In the genomic region with DNA sequence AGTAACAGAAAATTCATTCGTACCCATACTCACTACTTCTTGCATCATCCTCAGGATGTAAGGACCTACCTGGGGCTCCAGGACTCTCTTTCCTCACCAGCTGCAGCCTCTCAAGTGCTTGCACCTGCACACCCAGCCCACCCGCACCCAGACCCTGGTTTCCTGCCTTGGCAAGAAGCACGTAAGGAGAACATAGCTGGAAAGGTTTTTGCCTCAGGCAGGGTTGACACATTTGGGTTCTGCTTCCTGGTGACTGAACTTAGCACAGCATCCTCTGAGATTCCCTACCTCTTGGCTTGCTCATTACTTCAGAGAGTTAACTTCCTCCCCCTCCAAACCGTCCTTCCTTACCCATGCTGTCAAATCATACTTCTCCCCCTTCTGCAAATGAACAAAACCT, we compare ENCODE assay signal across 18 cellular contexts.
DNase-seq lines count a peak whose midpoint lies in the region; ATAC-seq and TF ChIP-seq lines count a peak whose summit lies in the region.
"Had no signal": no experiment of that assay in that cellular context is flagged by ENCODE, and none has a peak within 500 bp of the region (broad histone marks: within the 10 kb centered on the region; RNA-seq: fewer than 3 reads in every experiment).

No MANE protein-coding gene starts in this region.

- ATAC-seq in activated CD8-positive, alpha-beta T cell treated with anti-CD3 and anti-CD28 coated beads for 36 hours = peak; percentile 15
- ATAC-seq in activated CD8-positive, alpha-beta T cell treated with anti-CD3 and anti-CD28 coated beads, Interleukin-2, amount 10 ng/mL, durations not matched to agents 7 days and 5 days = no peak
- ATAC-seq in DND-41 (ENCODE audit: insufficient read depth, low read depth) (peak; percentile 65), PC-3 (no peak), HG03378 (IDR thresholded peaks at IDR 0.05; ENCODE audit: unreplicated experiment) (no peak), GM21619 (IDR thresholded peaks at IDR 0.05; ENCODE audit: unreplicated experiment) (no peak)

- H3K9ac ChIP-seq in DND-41 (ENCODE audit: low read depth, low read length) (no peak overlapping the region), PC-3 (ENCODE audit: low read length) (no peak overlapping the region)

- H4K20me1 ChIP-seq in DND-41 (ENCODE audit: insufficient read depth, low read length) = no peaks in the 10 kb centered on the region
- H4K20me1 ChIP-seq in PC-3 (ENCODE audit: low read length) = no peaks in the 10 kb centered on the region

- DNase-seq in activated CD8-positive, alpha-beta T cell treated with anti-CD3 and anti-CD28 coated beads for 36 hours = no peak
- no peak for DNase-seq in activated CD8-positive, alpha-beta T cell treated with anti-CD3 and anti-CD28 coated beads, Interleukin-2, amount 10 ng/mL, durations not matched to agents 7 days and 5 days
- DNase-seq in DND-41 = peak; percentile 64
- peak; percentile 32 for DNase-seq in PC-3
- DNase-seq in epithelial cell of prostate (ENCODE audit: low read depth, low spot score) = no peak
- DNase-seq in GDM1 (lab: John Stamatoyannopoulos, UW) = no peak
- DNase-seq: Caco-2, GF-D8, KG1, MG63, NCI-H1092 treated with DMSO at 0.1 percent for 48 hours, NCI-H1694 treated with DMSO at 0.1 percent for 48 hours, NCI-H2171 treated with DMSO at 0.1 percent for 48 hours, Peyer's patch, SHP77 treated with DMSO at 0.1 percent for 48 hours had no signal

- no peak overlapping the region for H3K4me2 ChIP-seq in DND-41 (ENCODE audit: insufficient read depth, low read length)
- H3K4me2 ChIP-seq in PC-3 (ENCODE audit: low read length) = no peak overlapping the region

- H3K27ac ChIP-seq in DND-41 (ENCODE audit: low read length) = peak overlapping the region; percentile 28
- H3K27ac ChIP-seq in PC-3 (ENCODE audit: low read length) = no peak overlapping the region
- peak overlapping the region; percentile 83 for H3K27ac ChIP-seq in epithelial cell of prostate
- H3K27ac ChIP-seq: Peyer's patch had no signal

- BruUV-seq in PC-3 (replicated peaks; lab: Mats Ljungman, UMichigan) = no TSS peak

- H3K79me2 ChIP-seq in DND-41 (ENCODE audit: insufficient read depth, low read length) (no peaks in the 10 kb centered on the region), PC-3 (ENCODE audit: low read length) (no peaks in the 10 kb centered on the region)

- no peaks in the 10 kb centered on the region for H3F3A ChIP-seq in PC-3 (ENCODE audit: low read length, unreplicated experiment)

- H3K4me3 ChIP-seq in DND-41 (ENCODE audit: low read depth in 1 of 2, low read length in 2 of 2) (no peak overlapping the region), PC-3 (ENCODE audit: low read length) (no peak overlapping the region)
- H3K4me3 ChIP-seq: MG63, Peyer's patch had no signal

- no peak overlapping the region for H3K4me3 Mint-ChIP-seq in activated CD8-positive, alpha-beta T cell treated with anti-CD3 and anti-CD28 coated beads for 36 hours
- no peak overlapping the region for H3K4me3 Mint-ChIP-seq in activated CD8-positive, alpha-beta T cell treated with anti-CD3 and anti-CD28 coated beads, Interleukin-2, amount 10 ng/mL, durations not matched to agents 7 days and 5 days
- H3K4me3 Mint-ChIP-seq: CD14-positive monocyte had no signal

- H3K27me3 Mint-ChIP-seq in activated CD8-positive, alpha-beta T cell treated with anti-CD3 and anti-CD28 coated beads for 36 hours = no peaks in the 10 kb centered on the region
- no peaks in the 10 kb centered on the region for H3K27me3 Mint-ChIP-seq in activated CD8-positive, alpha-beta T cell treated with anti-CD3 and anti-CD28 coated beads, Interleukin-2, amount 10 ng/mL, durations not matched to agents 7 days and 5 days (ENCODE audit: low read depth)

- CTCF ChIA-PET in activated CD8-positive, alpha-beta T cell treated with anti-CD3 and anti-CD28 coated beads for 36 hours (lab: Charles Lee) = no interaction called here
- CTCF ChIA-PET in activated CD8-positive, alpha-beta T cell treated with anti-CD3 and anti-CD28 coated beads, Interleukin-2, amount 10 ng/mL, durations not matched to agents 7 days and 5 days (lab: Charles Lee) = no interaction called here
- CTCF ChIA-PET in PC-3 (lab: Charles Lee) = interaction anchor here (0.5 to 0.6 kb wide), 2 partner anchors 275 to 1675 kb away, joined by 5 to 7 read pairs; no protein-coding TSS in a partner anchor

- H3K36me3 ChIP-seq in DND-41 (ENCODE audit: insufficient read depth, low read length) (no peaks in the 10 kb centered on the region), PC-3 (ENCODE audit: low read depth, low read length) (no peaks in the 10 kb centered on the region)
- H3K36me3 ChIP-seq: MG63, Peyer's patch had no signal

- POLR2A ChIA-PET in activated CD8-positive, alpha-beta T cell treated with anti-CD3 and anti-CD28 coated beads for 36 hours (lab: Charles Lee) = interaction anchor here (1.1 to 1.2 kb wide), 2 partner anchors 9 to 62 kb away, joined by 3 to 4 read pairs; no protein-coding TSS in a partner anchor
- POLR2A ChIA-PET in activated CD8-positive, alpha-beta T cell treated with anti-CD3 and anti-CD28 coated beads, Interleukin-2, amount 10 ng/mL, durations not matched to agents 7 days and 5 days (lab: Charles Lee) = no interaction called here
- POLR2A ChIA-PET in PC-3 (lab: Charles Lee; ENCODE audit: unreplicated experiment) = no interaction called here

- H3K9me3 ChIP-seq in DND-41 (ENCODE audit: insufficient read depth, low read length, severe bottlenecking) (no peaks in the 10 kb centered on the region), PC-3 (ENCODE audit: low read length) (no peaks in the 10 kb centered on the region)
- H3K9me3 ChIP-seq: Caco-2, MG63, Peyer's patch had no signal

- peak overlapping the region; percentile 70 for H3K27ac Mint-ChIP-seq in activated CD8-positive, alpha-beta T cell treated with anti-CD3 and anti-CD28 coated beads for 36 hours
- H3K27ac Mint-ChIP-seq in activated CD8-positive, alpha-beta T cell treated with anti-CD3 and anti-CD28 coated beads, Interleukin-2, amount 10 ng/mL, durations not matched to agents 7 days and 5 days = no peak overlapping the region

- intact Hi-C loops in activated CD8-positive, alpha-beta T cell treated with anti-CD3 and anti-CD28 coated beads for 36 hours (cut with micrococcal nuclease) = no loop called here
- intact Hi-C loops in PC-3 (cut with micrococcal nuclease) = no loop called here

- no peaks in the 10 kb centered on the region for H3K36me3 Mint-ChIP-seq in activated CD8-positive, alpha-beta T cell treated with anti-CD3 and anti-CD28 coated beads for 36 hours (ENCODE audit: low read depth)
- H3K36me3 Mint-ChIP-seq in activated CD8-positive, alpha-beta T cell treated with anti-CD3 and anti-CD28 coated beads, Interleukin-2, amount 10 ng/mL, durations not matched to agents 7 days and 5 days (ENCODE audit: low read depth) = peaks cover 2% of the 10 kb centered on the region
- H3K36me3 Mint-ChIP-seq: CD14-positive monocyte had no signal

- H3K9me2 ChIP-seq in PC-3 (replicated peaks; ENCODE audit: low read length) = no peaks in the 10 kb centered on the region

- H3K4me1 Mint-ChIP-seq in activated CD8-positive, alpha-beta T cell treated with anti-CD3 and anti-CD28 coated beads for 36 hours (ENCODE audit: low read depth) = peaks cover 16% of the 10 kb centered on the region
- H3K4me1 Mint-ChIP-seq in activated CD8-positive, alpha-beta T cell treated with anti-CD3 and anti-CD28 coated beads, Interleukin-2, amount 10 ng/mL, durations not matched to agents 7 days and 5 days (ENCODE audit: low read depth) = peaks cover 4% of the 10 kb centered on the region

- H3K4me1 ChIP-seq in DND-41 (ENCODE audit: insufficient read depth, low read length) (peaks cover 29% of the 10 kb centered on the region), PC-3 (ENCODE audit: insufficient read depth, low read length) (peaks cover 21% of the 10 kb centered on the region; the same call in 1 of the 2 replicates)
- H3K4me1 ChIP-seq: Caco-2, Peyer's patch had no signal

- TF ChIP-seq CTCF in activated CD8-positive, alpha-beta T cell treated with anti-CD3 and anti-CD28 coated beads for 36 hours (IDR thresholded peaks at IDR 0.05) = no peak
- TF ChIP-seq CTCF in DND-41 (IDR thresholded peaks at IDR 0.05; ENCODE audit: borderline replicate concordance, extremely low read depth, low read length, poor library complexity, severe bottlenecking) (no peak), PC-3 (conservative IDR thresholded peaks at IDR 0.05; ENCODE audit: low read depth, low read length) (no peak)

- no peak overlapping the region for H2AFZ ChIP-seq in DND-41 (ENCODE audit: low read depth, low read length)
- H2AFZ ChIP-seq in PC-3 (ENCODE audit: low read length) = no peak overlapping the region

- no peaks in the 10 kb centered on the region for H3K9me3 Mint-ChIP-seq in activated CD8-positive, alpha-beta T cell treated with anti-CD3 and anti-CD28 coated beads for 36 hours
- no peaks in the 10 kb centered on the region for H3K9me3 Mint-ChIP-seq in activated CD8-positive, alpha-beta T cell treated with anti-CD3 and anti-CD28 coated beads, Interleukin-2, amount 10 ng/mL, durations not matched to agents 7 days and 5 days (ENCODE audit: insufficient read depth)
- H3K9me3 Mint-ChIP-seq: CD14-positive monocyte had no signal

- H3K27me3 ChIP-seq in DND-41 (ENCODE audit: insufficient read depth, low read length, poor library complexity) (no peaks in the 10 kb centered on the region), PC-3 (ENCODE audit: low read length) (no peaks in the 10 kb centered on the region)
- H3K27me3 ChIP-seq: MG63, Peyer's patch had no signal

Comparison
In these comparisons a context has a peak if more than half of its experiments do, and no peak if none do; other contexts are left out.
1. ATAC-seq: peak in activated CD8-positive, alpha-beta T cell treated with anti-CD3 and anti-CD28 coated beads for 36 hours (single experiment) and DND-41 (single experiment); none in activated CD8-positive, alpha-beta T cell treated with anti-CD3 and anti-CD28 coated beads, Interleukin-2, amount 10 ng/mL, durations not matched to agents 7 days and 5 days (single experiment), PC-3 (single experiment), HG03378 (single experiment) and GM21619 (single experiment).
2. DNase-seq: peak in DND-41 (single experiment) and PC-3 (single experiment); none in activated CD8-positive, alpha-beta T cell treated with anti-CD3 and anti-CD28 coated beads for 36 hours (single experiment), activated CD8-positive, alpha-beta T cell treated with anti-CD3 and anti-CD28 coated beads, Interleukin-2, amount 10 ng/mL, durations not matched to agents 7 days and 5 days (single experiment), epithelial cell of prostate (single experiment) and GDM1 (single experiment).